ENCODE assay signal across 8 cellular contexts in the genomic region with DNA sequence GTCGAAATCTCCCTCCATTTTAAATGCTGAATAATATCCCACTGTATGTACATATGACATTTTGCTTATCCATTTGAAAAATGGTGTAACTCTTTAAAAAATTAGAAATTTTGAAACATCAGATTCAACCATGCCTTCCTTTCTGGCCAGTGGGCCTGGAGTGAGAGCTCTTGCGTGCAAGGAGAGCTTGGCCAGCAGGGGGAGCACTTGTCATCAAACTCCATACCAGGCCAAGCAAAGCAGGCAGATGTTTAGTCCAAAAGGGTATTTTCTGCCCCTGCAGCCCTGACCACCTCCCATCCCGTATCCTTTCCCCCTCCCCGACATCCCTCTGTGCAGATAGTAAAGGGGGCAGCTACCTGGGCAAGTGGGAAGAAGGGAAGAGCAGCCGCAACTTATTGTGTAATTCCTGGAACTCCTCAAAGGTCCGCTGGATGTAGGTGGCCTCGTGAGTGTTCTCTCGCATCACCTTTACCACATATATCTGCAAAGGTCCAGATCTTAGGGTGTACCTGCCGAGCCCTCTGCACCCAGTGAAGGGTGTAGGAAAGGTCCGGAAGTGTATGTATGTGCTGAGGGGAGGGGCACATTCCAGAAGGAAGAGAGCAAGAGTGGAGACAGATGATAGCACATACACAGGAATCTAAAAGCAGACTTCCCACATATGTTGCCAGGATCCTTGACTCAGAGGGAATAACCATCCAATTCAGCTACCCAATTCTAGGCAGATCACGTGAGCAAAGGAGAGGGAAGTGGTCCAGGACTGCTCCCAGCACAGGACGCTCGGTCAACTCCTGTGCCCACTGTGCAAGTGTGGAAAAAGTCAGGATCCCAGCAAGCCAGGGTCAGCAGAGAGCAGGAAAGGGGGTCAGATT. TPM values are rescaled to one million over a fixed set of nuclear protein-coding genes. Genes with fewer than 3 reads are reported as not detected.
DNase-seq lines count a peak whose midpoint lies in the region; ATAC-seq and TF ChIP-seq lines count a peak whose summit lies in the region.

No MANE protein-coding gene starts in this region.

- ATAC-seq in activated B cell treated with CpG ODN at 0.5 μM for 24 hours (ENCODE audit: low read depth) = peak; percentile 87

- H3K27me3 Mint-ChIP-seq in activated B cell treated with CpG ODN at 0.5 μM for 24 hours = no peaks in the 10 kb centered on the region

- H3K27me3 ChIP-seq in breast epithelium = no peaks in the 10 kb centered on the region

- H3K36me3 ChIP-seq in breast epithelium = no peaks in the 10 kb centered on the region

- H3K27ac Mint-ChIP-seq in activated B cell treated with CpG ODN at 0.5 μM for 24 hours = peak overlapping the region; percentile 41

- H3K4me3 ChIP-seq in breast epithelium = no peak overlapping the region

- CTCF ChIA-PET in activated B cell treated with CpG ODN at 0.5 μM for 24 hours (lab: Charles Lee) = interaction anchor here (0.6 to 28.1 kb wide), 26 partner anchors 8 to 375 kb away, joined by 3 to 1006 read pairs (median 6); partner anchors contain the start of genes MDM4 and PIK3C2B

- H3K4me1 ChIP-seq in breast epithelium = no peaks in the 10 kb centered on the region

- intact Hi-C loops in activated B cell treated with CpG ODN at 0.5 μM for 24 hours (cut with micrococcal nuclease) (loop anchor here (1.0 to 2.0 kb wide), 5 partner anchors 13 to 376 kb away; no protein-coding TSS in a partner anchor), breast epithelium (cut with DNase I; ENCODE audit: low total_unique reads) (loop anchor here (5.0 kb wide), 1 partner anchor 61 kb away; the partner anchor contains the start of gene PIK3C2B)

- DNase-seq in NCI-H2029 (lab: John Stamatoyannopoulos, UW) = peak; percentile 33
- DNase-seq in NCI-H2029 treated with DMSO at 0.1 percent for 48 hours (lab: John Stamatoyannopoulos, UW) = no peak
- peak; percentile 47 for DNase-seq in NCI-H2171 (lab: John Stamatoyannopoulos, UW)
- peak; percentile 70 for DNase-seq in activated B cell treated with CpG ODN at 0.5 μM for 24 hours
- peak; percentile 75 to 82 for DNase-seq in breast epithelium (ENCODE audit: low spot score in 2 of 2)
- DNase-seq in islet precursor cell = peak; percentile 81
- DNase-seq in stimulated activated CD4-positive, alpha-beta T cell treated with anti-CD3 and anti-CD28 coated beads, Interleukin-1b, Interleukin-23, amount 100 ng/mL, for 1 hour (ENCODE audit: low read depth in 2 of 2) = peak; percentile 56 to 73
- no peak for DNase-seq in GOT3 (lab: John Stamatoyannopoulos, UW)

- no peak for TF ChIP-seq POLR2A in breast epithelium (IDR thresholded peaks at IDR 0.05)

- no peak overlapping the region for H3K4me3 Mint-ChIP-seq in activated B cell treated with CpG ODN at 0.5 μM for 24 hours

- no peaks in the 10 kb centered on the region for H3K9me3 ChIP-seq in breast epithelium

- H3K27ac ChIP-seq in breast epithelium = peak overlapping the region in 1 of 2 donors; percentile 33

- H3K4me1 Mint-ChIP-seq in activated B cell treated with CpG ODN at 0.5 μM for 24 hours = peaks cover 5% of the 10 kb centered on the region

- H3K9me3 Mint-ChIP-seq in activated B cell treated with CpG ODN at 0.5 μM for 24 hours = no peaks in the 10 kb centered on the region

- POLR2A ChIA-PET in activated B cell treated with CpG ODN at 0.5 μM for 24 hours (lab: Charles Lee) = interaction anchor here (1.0 to 1.9 kb wide), 11 partner anchors 10 to 85 kb away, joined by 3 to 18 read pairs (median 4); partner anchors contain the start of gene MDM4

- peaks cover 90% of the 10 kb centered on the region for H3K36me3 Mint-ChIP-seq in activated B cell treated with CpG ODN at 0.5 μM for 24 hours (ENCODE audit: low read depth)

- peak; percentile 40 for TF ChIP-seq CTCF in activated B cell treated with CpG ODN at 0.5 μM for 24 hours (IDR thresholded peaks at IDR 0.05)
- TF ChIP-seq CTCF in breast epithelium (IDR thresholded peaks at IDR 0.05) = peak; percentile 80 to 96 (median 85)

RNA-seq across cellular contexts. Expression of gene PPP1R15B, which starts 19.9 kb away (rescaled TPM):
- total RNA-seq in activated B cell treated with CpG ODN at 0.5 μM for 24 hours = 60.4 and 70.6 TPM in 2 replicates
- 10 to 100 TPM; 47.5 to 91.6 (median 53.3) TPM for total RNA-seq in breast epithelium

Comparison
In these comparisons a context has a peak if more than half of its experiments do, and no peak if none do; other contexts are left out.
1. DNase-seq: peak in NCI-H2029 (single experiment), NCI-H2171 (single experiment), activated B cell treated with CpG ODN at 0.5 μM for 24 hours (single experiment), breast epithelium (2 of 2), islet precursor cell (single experiment) and stimulated activated CD4-positive, alpha-beta T cell treated with anti-CD3 and anti-CD28 coated beads, Interleukin-1b, Interleukin-23, amount 100 ng/mL, for 1 hour (2 of 2); none in NCI-H2029 treated with DMSO at 0.1 percent for 48 hours (single experiment) and GOT3 (single experiment).